17 cellular contexts compared by ENCODE assay signal in the genomic region with DNA sequence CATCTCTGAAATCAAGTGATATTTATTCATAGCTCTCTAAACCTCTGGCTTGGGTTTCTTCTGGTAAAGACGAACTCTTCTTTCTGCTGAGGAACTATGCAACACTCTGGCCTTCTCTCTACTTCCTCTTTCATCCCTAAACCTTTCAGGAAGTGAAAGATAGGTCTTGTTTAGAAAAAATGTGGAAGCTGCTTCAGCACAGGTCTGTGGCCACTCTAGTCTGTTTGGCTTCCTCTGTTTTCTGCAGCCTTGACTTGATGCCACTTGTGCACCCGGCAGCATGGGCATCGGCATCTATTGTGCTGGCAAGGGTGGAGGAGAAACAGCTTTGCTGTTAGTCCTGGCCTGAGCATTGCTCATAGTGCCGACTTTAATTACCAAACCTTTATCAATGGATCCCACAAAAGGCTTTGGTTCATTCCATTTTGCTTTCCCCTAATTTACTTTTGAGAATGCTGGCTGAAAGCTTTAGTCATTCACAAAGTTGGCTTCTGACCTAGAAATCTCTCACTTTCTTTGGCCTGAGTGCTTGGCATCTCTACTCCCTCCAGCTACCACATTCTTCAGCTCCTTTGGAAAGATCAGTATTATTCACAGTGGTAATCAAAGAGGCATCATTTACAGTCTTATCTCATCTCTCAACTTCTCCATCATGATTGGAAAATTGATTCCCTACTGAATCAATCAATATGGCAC. TPM values are rescaled to one million over a fixed set of nuclear protein-coding genes. Genes with fewer than 3 reads are reported as not detected.
A peak's percentile ranks its signal among the peaks of the same experiment; 100 is the strongest.
DNase-seq lines count a peak whose midpoint lies in the region; ATAC-seq, FAIRE-seq and TF ChIP-seq lines count a peak whose summit lies in the region.
"Had no signal": no experiment of that assay in that cellular context is flagged by ENCODE, and none has a peak within 500 bp of the region (broad histone marks: within the 10 kb centered on the region; RNA-seq: fewer than 3 reads in every experiment).

No MANE protein-coding gene starts in this region.

- no peaks in the 10 kb centered on the region for H3K36me3 Mint-ChIP-seq in natural killer cell
- H3K36me3 Mint-ChIP-seq in CD8-positive, alpha-beta memory T cell = peaks cover 0 to 2% (median 0%) of the 10 kb centered on the region in 3 donors

- peaks cover 8 to 10% of the 10 kb centered on the region in 2 donors for H3K9me3 Mint-ChIP-seq in natural killer cell
- peaks cover 4 to 12% (median 10%) of the 10 kb centered on the region in 5 donors for H3K9me3 Mint-ChIP-seq in CD8-positive, alpha-beta memory T cell
- H3K9me3 Mint-ChIP-seq: activated T-helper 2 cell treated with anti-CD3 and anti-CD28 coated beads, Interferon-gamma antibody, Interleukin-2, Interleukin-4, amounts not matched to agents 10 μg/mL and 5 μg/mL and 100 μg/mL, durations not matched to agents 14 hours and 24 hours and 36 hours had no signal

- H3K4me1 ChIP-seq in pancreas = no peaks in the 10 kb centered on the region
- H3K4me1 ChIP-seq in CD8-positive, alpha-beta memory T cell (ENCODE audit: insufficient read depth, low read length) = no peaks in the 10 kb centered on the region
- H3K4me1 ChIP-seq: ascending aorta, HAP-1 had no signal

- no peak overlapping the region for H3K27ac ChIP-seq in pancreas
- H3K27ac ChIP-seq in CD8-positive, alpha-beta memory T cell (ENCODE audit: low read depth, low read length) = no peak overlapping the region
- H3K27ac ChIP-seq: ascending aorta had no signal

- WGBS in pancreas, 2 donors = 60 to 64% methylated on average over 4 of the region's 4 CpGs

- H3K27ac Mint-ChIP-seq in natural killer cell = no peak overlapping the region
- H3K27ac Mint-ChIP-seq in CD8-positive, alpha-beta memory T cell = no peak overlapping the region
- H3K27ac Mint-ChIP-seq: activated T-helper 2 cell treated with anti-CD3 and anti-CD28 coated beads, Interferon-gamma antibody, Interleukin-2, Interleukin-4, amounts not matched to agents 10 μg/mL and 5 μg/mL and 100 μg/mL, durations not matched to agents 14 hours and 24 hours and 36 hours; stimulated activated naive CD8-positive, alpha-beta T cell treated with anti-CD3 and anti-CD28 coated beads, Interleukin-15, amount 100 ng/mL, for 72 hours had no signal

- no peaks in the 10 kb centered on the region for H3K9me3 ChIP-seq in pancreas
- no peaks in the 10 kb centered on the region for H3K9me3 ChIP-seq in CD8-positive, alpha-beta memory T cell (ENCODE audit: low read length)
- H3K9me3 ChIP-seq: ascending aorta, HAP-1 had no signal

- H3K27me3 ChIP-seq in pancreas = no peaks in the 10 kb centered on the region
- H3K27me3 ChIP-seq in CD8-positive, alpha-beta memory T cell (ENCODE audit: insufficient read depth, low read length, poor library complexity, severe bottlenecking) = no peaks in the 10 kb centered on the region
- H3K27me3 ChIP-seq: ascending aorta had no signal

- DNase-seq in GF-D8 (lab: John Stamatoyannopoulos, UW) (peak; percentile 42), NOMO-1 treated with dmso at 0.1 percent for 144 hours (lab: John Stamatoyannopoulos, UW; ENCODE audit: unreplicated experiment) (peak; percentile 94), cerebellar cortex (ENCODE audit: low spot score) (peak; percentile 0), pancreas (no peak), natural killer cell (no peak)
- DNase-seq in activated T-cell treated with anti-CD3 and anti-CD28 coated beads, Interleukin-2, amount 50 U/mL, for 48 hours = no peak
- no peak for DNase-seq in CD8-positive, alpha-beta memory T cell
- DNase-seq: activated CD4-positive, alpha-beta T cell treated with anti-CD3 and anti-CD28 coated beads, Interleukin-2, amount 50 U/mL, for 48 hours; NCI-H2081; NCI-H69; stimulated activated naive CD8-positive, alpha-beta T cell treated with anti-CD3 and anti-CD28 coated beads, Interleukin-15, amount 100 ng/mL, for 72 hours; T1000 had no signal

- intact Hi-C loops in pancreas (cut with DNase I) = no loop called here
- intact Hi-C loops in natural killer cell (cut with micrococcal nuclease) = no loop called here

- H3K4me3 ChIP-seq in pancreas = no peak overlapping the region
- H3K4me3 ChIP-seq in CD8-positive, alpha-beta memory T cell (ENCODE audit: low read length) = no peak overlapping the region
- H3K4me3 ChIP-seq: ascending aorta, HAP-1, skin epidermis had no signal

- H3K27me3 Mint-ChIP-seq in natural killer cell (ENCODE audit: low read depth in 2 of 2) = no peaks in the 10 kb centered on the region
- H3K27me3 Mint-ChIP-seq in CD8-positive, alpha-beta memory T cell = peaks cover 0 to 2% of the 10 kb centered on the region in 2 donors

- CTCF ChIA-PET in CD8-positive, alpha-beta memory T cell (lab: Charles Lee) = no interaction called here

- no peaks in the 10 kb centered on the region for H3K36me3 ChIP-seq in pancreas
- no peaks in the 10 kb centered on the region for H3K36me3 ChIP-seq in CD8-positive, alpha-beta memory T cell (ENCODE audit: insufficient read depth, low read length)
- H3K36me3 ChIP-seq: ascending aorta, HAP-1 had no signal

- no peak overlapping the region for H3K4me3 Mint-ChIP-seq in natural killer cell
- H3K4me3 Mint-ChIP-seq in CD8-positive, alpha-beta memory T cell = no peak overlapping the region
- H3K4me3 Mint-ChIP-seq: stimulated activated naive CD8-positive, alpha-beta T cell treated with anti-CD3 and anti-CD28 coated beads, Interleukin-15, amount 100 ng/mL, for 72 hours had no signal

- ATAC-seq in pancreas (peak in 3 of 4 donors; percentile 11 to 76 (median 60)), GM21619 (IDR thresholded peaks at IDR 0.05; ENCODE audit: unreplicated experiment) (no peak), natural killer cell (no peak)
- ATAC-seq: stimulated activated naive CD8-positive, alpha-beta T cell treated with anti-CD3 and anti-CD28 coated beads, Interleukin-15, amount 100 ng/mL, for 72 hours had no signal

- H3K4me1 Mint-ChIP-seq in natural killer cell = no peaks in the 10 kb centered on the region
- no peaks in the 10 kb centered on the region for H3K4me1 Mint-ChIP-seq in CD8-positive, alpha-beta memory T cell
- H3K4me1 Mint-ChIP-seq: stimulated activated naive CD8-positive, alpha-beta T cell treated with anti-CD3 and anti-CD28 coated beads, Interleukin-15, amount 100 ng/mL, for 72 hours had no signal

- no peak for FAIRE-seq in pancreas (lab: Jason Lieb, UNC)

- POLR2A ChIA-PET in CD8-positive, alpha-beta memory T cell (lab: Charles Lee) = no interaction called here

- no peak for TF ChIP-seq CTCF in pancreas (IDR thresholded peaks at IDR 0.05)
- TF ChIP-seq CTCF in natural killer cell (IDR thresholded peaks at IDR 0.05) = no peak

RNA-seq across cellular contexts. Expression of a gene that starts 32.0 kb away (rescaled TPM):
- total RNA-seq in pancreas (1 to 10 TPM; 3.2 to 8.1 (median 4.5) TPM), natural killer cell (not detected)
- 1 to 10 TPM; 2.3 to 3.1 TPM for polyA plus RNA-seq in pancreas
- total RNA-seq in CD8-positive, alpha-beta memory T cell = not detected
- not detected for polyA plus RNA-seq in CD8-positive, alpha-beta memory T cell
- total RNA-seq: activated T-helper 2 cell treated with anti-CD3 and anti-CD28 coated beads, Interferon-gamma antibody, Interleukin-2, Interleukin-4, amounts not matched to agents 10 μg/mL and 5 μg/mL and 100 μg/mL, durations not matched to agents 14 hours and 24 hours and 36 hours had no signal

Comparison
In these comparisons a context has a peak if more than half of its experiments do, and no peak if none do; other contexts are left out.
1. DNase-seq: peak in GF-D8 (single experiment), NOMO-1 treated with dmso at 0.1 percent for 144 hours (single experiment) and cerebellar cortex (single experiment); none in pancreas (0 of 6), activated T-cell treated with anti-CD3 and anti-CD28 coated beads, Interleukin-2, amount 50 U/mL, for 48 hours (0 of 2), natural killer cell (single experiment) and CD8-positive, alpha-beta memory T cell (0 of 5).
2. ATAC-seq: peak in pancreas (3 of 4); none in GM21619 (single experiment) and natural killer cell (0 of 3).
3. RNA of a gene that starts 32.0 kb away (total RNA-seq): 3.2 to 8.1 TPM in pancreas; not detected in natural killer cell and not detected in CD8-positive, alpha-beta memory T cell; every median in the first group is over 4 times any median in the second.